Comparison of ENCODE assay signal across 12 cellular contexts in the genomic region with DNA sequence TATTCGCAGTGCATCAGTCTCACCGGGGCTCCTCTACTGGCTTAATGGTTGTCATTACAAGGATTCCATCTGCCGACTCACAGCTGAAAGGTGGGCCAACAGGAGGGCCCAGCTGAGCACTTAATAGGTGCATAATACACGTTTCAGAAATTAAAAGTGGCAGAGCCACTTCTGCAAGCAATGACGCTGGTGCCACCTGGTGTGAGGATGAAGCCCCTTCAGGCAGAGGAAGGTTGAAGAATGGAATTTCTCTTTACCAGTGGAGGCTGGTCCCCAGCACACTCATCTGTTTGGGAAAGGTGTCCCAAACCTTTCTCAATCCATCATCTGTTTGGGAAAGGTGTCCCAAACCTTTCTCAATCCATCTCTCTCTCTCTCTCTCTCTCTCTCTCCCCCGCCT. TPM values are rescaled to one million over a fixed set of nuclear protein-coding genes. Genes with fewer than 3 reads are reported as not detected.
DNase-seq lines count a peak whose midpoint lies in the region; ATAC-seq, FAIRE-seq and TF ChIP-seq lines count a peak whose summit lies in the region.
"Had no signal": no experiment of that assay in that cellular context is flagged by ENCODE, and none has a peak within 500 bp of the region (broad histone marks: within the 10 kb centered on the region; RNA-seq: fewer than 3 reads in every experiment).

No MANE protein-coding gene starts in this region.

- peak; percentile 40 for TF ChIP-seq CTCF in astrocyte (IDR thresholded peaks at IDR 0.05; ENCODE audit: insufficient read depth, low read depth, low read length)
- TF ChIP-seq CTCF in nephron (IDR thresholded peaks at IDR 0.05; ENCODE audit: unreplicated experiment in 3 of 3): peak; percentile 16 to 40 (median 23)

- H3K27ac Mint-ChIP-seq in astrocyte (ENCODE audit: unreplicated experiment) (no peak overlapping the region), nephron (no peak overlapping the region)

- H3K9me3 Mint-ChIP-seq in astrocyte (ENCODE audit: unreplicated experiment) (peaks cover 1% of the 10 kb centered on the region), nephron (peaks cover 17% of the 10 kb centered on the region)

- H3K79me2 ChIP-seq in astrocyte (ENCODE audit: insufficient read depth, low read length): no peaks in the 10 kb centered on the region

- H3K4me1 Mint-ChIP-seq in astrocyte (ENCODE audit: low read depth, unreplicated experiment) (peaks cover 12% of the 10 kb centered on the region), nephron (peaks cover 11% of the 10 kb centered on the region)

- no peak for ATAC-seq in HG03159 (IDR thresholded peaks at IDR 0.05; ENCODE audit: unreplicated experiment)
- ATAC-seq in left colon: no peak
- ATAC-seq: activated T-cell treated with anti-CD3 and anti-CD28 coated beads, Interleukin-2, amount 50 U/mL, for 4 hours had no signal

- H3K9ac ChIP-seq in astrocyte (ENCODE audit: low read length): no peak overlapping the region

- no peak overlapping the region for H2AFZ ChIP-seq in astrocyte (ENCODE audit: low read depth, low read length)

- intact Hi-C loops in left colon (cut with DNase I, micrococcal nuclease): no loop called here

- FAIRE-seq in astrocyte (lab: Jason Lieb, UNC): no peak

- no peaks in the 10 kb centered on the region for H4K20me1 ChIP-seq in astrocyte (ENCODE audit: insufficient read depth, low read length)

- H3K4me1 ChIP-seq in astrocyte (ENCODE audit: insufficient read depth, low read length): no peaks in the 10 kb centered on the region
- H3K4me1 ChIP-seq: vagina had no signal

- H3K27me3 Mint-ChIP-seq in astrocyte (ENCODE audit: low read depth, unreplicated experiment) (no peaks in the 10 kb centered on the region), nephron (ENCODE audit: low read depth) (peaks cover 14% of the 10 kb centered on the region)

- H3K4me3 ChIP-seq in astrocyte (ENCODE audit: insufficient read depth, low read depth, low read length): no peak overlapping the region
- H3K4me3 ChIP-seq: vagina had no signal

- no peak overlapping the region for H3K4me2 ChIP-seq in astrocyte (ENCODE audit: low read length)

- H3K4me3 Mint-ChIP-seq in astrocyte (ENCODE audit: unreplicated experiment) (no peak overlapping the region), nephron (no peak overlapping the region)
- H3K4me3 Mint-ChIP-seq: activated T-cell treated with anti-CD3 and anti-CD28 coated beads, Interleukin-2, amount 50 U/mL, for 4 hours had no signal

- DNase-seq in NCI-H2171 treated with DMSO at 0.1 percent for 48 hours (lab: John Stamatoyannopoulos, UW): peak; percentile 26
- no peak for DNase-seq in NCI-H2171 (lab: John Stamatoyannopoulos, UW)
- peak; percentile 45 for DNase-seq in M059J (ENCODE audit: low read depth)
- DNase-seq in astrocyte (ENCODE audit: low read depth): no peak
- DNase-seq in left colon: no peak
- DNase-seq in activated naive CD4-positive, alpha-beta T cell (lab: John Stamatoyannopoulos, UW): no peak
- DNase-seq: ACHN; activated T-cell treated with anti-CD3 and anti-CD28 coated beads, Interleukin-2, amount 50 U/mL, for 4 hours; T-helper 1 cell had no signal

- H3K27me3 ChIP-seq in astrocyte (ENCODE audit: insufficient read depth, low read length): peaks cover under 1% of the 10 kb centered on the region
- H3K27me3 ChIP-seq: vagina had no signal

- no peaks in the 10 kb centered on the region for H3K36me3 ChIP-seq in astrocyte (ENCODE audit: insufficient read depth, low read length)
- H3K36me3 ChIP-seq: vagina had no signal

- H3K9me3 ChIP-seq in astrocyte (ENCODE audit: insufficient read depth, low read depth, low read length): no peaks in the 10 kb centered on the region
- H3K9me3 ChIP-seq: vagina had no signal

- H3K27ac ChIP-seq in astrocyte (ENCODE audit: low read depth, low read length): no peak overlapping the region
- H3K27ac ChIP-seq: vagina had no signal

- H3K36me3 Mint-ChIP-seq in astrocyte (ENCODE audit: low read depth, unreplicated experiment) (no peaks in the 10 kb centered on the region), nephron (ENCODE audit: low read depth) (no peaks in the 10 kb centered on the region)

RNA-seq across cellular contexts. Expression of a gene that starts 8.2 kb away (rescaled TPM):
- not detected in 2 replicates for total RNA-seq in M059J (2014; rRNA removed; shearing (Covaris generic))
- total RNA-seq in astrocyte: 0.16 TPM in 1 of 2 replicates, not detected in the other
- total RNA-seq in left colon: 1 to 10 TPM in 1 of 2 donors, under 1 TPM in 1; 0.92 to 1.4 TPM
- total RNA-seq: activated T-cell treated with anti-CD3 and anti-CD28 coated beads, Interleukin-2, amount 50 U/mL, for 4 hours; vagina had no signal

Comparison
In these comparisons a context has a peak if more than half of its experiments do, and no peak if none do; other contexts are left out.
1. DNase-seq: peak in NCI-H2171 treated with DMSO at 0.1 percent for 48 hours (single experiment) and M059J (single experiment); none in NCI-H2171 (single experiment), astrocyte (single experiment), left colon (0 of 2) and activated naive CD4-positive, alpha-beta T cell (0 of 4).